ENCODE assay signal across 1 cellular context in the genomic region with DNA sequence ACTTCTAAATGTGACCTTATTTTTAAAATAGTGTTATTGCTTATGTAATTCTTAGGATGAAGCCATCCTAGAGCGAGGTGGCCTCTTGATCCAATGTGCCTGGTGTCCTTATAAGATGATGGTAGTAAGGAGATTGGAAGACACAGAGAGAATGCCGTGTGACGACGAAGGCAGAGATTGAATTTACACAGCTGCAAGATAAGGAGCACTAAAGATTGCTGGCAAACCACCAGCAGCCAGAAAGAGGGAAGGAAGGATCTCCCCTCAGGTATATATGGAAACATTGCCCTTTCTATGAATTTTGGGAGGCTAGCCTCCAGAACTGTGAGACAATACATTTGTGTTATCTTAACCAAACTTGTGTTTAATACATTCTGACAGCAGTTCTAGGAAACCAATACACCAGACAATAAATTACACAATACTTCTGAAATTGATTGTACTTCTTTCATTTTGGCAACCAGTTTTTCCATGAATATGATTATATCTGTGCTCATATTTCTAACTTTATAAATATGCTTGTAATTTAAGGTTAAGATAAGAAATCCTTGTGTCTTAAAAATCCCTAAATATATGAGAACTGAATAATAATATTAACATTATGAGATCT.
TF ChIP-seq lines count a peak whose summit lies in the region.

No MANE protein-coding gene starts in this region.

TF ChIP-seq in K562, 482 proteins besides CTCF, POLR2A, EP300 and RAD21 (continued from another document and continues in another):
- peak; percentile 13; the same call in 1 of the 2 replicates for TF ChIP-seq RB1 (IDR thresholded peaks at IDR 0.05; ENCODE audit: low read depth)
- TF ChIP-seq CBX5 (IDR thresholded peaks at IDR 0.05; ENCODE audit: borderline replicate concordance, low read depth) = no peak
- TF ChIP-seq, protein P1, sequence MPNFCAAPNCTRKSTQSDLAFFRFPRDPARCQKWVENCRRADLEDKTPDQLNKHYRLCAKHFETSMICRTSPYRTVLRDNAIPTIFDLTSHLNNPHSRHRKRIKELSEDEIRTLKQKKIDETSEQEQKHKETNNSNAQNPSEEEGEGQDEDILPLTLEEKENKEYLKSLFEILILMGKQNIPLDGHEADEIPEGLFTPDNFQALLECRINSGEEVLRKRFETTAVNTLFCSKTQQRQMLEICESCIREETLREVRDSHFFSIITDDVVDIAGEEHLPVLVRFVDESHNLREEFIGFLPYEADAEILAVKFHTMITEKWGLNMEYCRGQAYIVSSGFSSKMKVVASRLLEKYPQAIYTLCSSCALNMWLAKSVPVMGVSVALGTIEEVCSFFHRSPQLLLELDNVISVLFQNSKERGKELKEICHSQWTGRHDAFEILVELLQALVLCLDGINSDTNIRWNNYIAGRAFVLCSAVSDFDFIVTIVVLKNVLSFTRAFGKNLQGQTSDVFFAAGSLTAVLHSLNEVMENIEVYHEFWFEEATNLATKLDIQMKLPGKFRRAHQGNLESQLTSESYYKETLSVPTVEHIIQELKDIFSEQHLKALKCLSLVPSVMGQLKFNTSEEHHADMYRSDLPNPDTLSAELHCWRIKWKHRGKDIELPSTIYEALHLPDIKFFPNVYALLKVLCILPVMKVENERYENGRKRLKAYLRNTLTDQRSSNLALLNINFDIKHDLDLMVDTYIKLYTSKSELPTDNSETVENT (CRISPR knock-in tag; IDR thresholded peaks at IDR 0.05) = no peak
- TF ChIP-seq, protein P2, sequence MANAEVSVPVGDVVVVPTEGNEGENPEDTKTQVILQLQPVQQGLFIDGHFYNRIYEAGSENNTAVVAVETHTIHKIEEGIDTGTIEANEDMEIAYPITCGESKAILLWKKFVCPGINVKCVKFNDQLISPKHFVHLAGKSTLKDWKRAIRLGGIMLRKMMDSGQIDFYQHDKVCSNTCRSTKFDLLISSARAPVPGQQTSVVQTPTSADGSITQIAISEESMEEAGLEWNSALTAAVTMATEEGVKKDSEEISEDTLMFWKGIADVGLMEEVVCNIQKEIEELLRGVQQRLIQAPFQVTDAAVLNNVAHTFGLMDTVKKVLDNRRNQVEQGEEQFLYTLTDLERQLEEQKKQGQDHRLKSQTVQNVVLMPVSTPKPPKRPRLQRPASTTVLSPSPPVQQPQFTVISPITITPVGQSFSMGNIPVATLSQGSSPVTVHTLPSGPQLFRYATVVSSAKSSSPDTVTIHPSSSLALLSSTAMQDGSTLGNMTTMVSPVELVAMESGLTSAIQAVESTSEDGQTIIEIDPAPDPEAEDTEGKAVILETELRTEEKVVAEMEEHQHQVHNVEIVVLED (CRISPR knock-in tag; IDR thresholded peaks at IDR 0.05) = peak; percentile 28; the same call in 1 of the 2 replicates
- TF ChIP-seq CBFA2T3 (IDR thresholded peaks at IDR 0.05) = peak; percentile 69
- TF ChIP-seq ZNF23 (CRISPR knock-in tag; IDR thresholded peaks at IDR 0.05) = no peak
- peak; percentile 70; the same call in 1 of the 2 replicates for TF ChIP-seq PYGO2 (tag; IDR thresholded peaks at IDR 0.05)
- peak; percentile 41; the same call in 1 of the 2 replicates for TF ChIP-seq PHF21A (IDR thresholded peaks at IDR 0.05; ENCODE audit: borderline replicate concordance, low read depth)
- no peak for TF ChIP-seq SIX5 (IDR thresholded peaks at IDR 0.05; ENCODE audit: borderline replicate concordance in 1 of 2, insufficient read depth in 1 of 2, low read depth in 1 of 2, low read length in 2 of 2)
- no peak for TF ChIP-seq GTF2A2 (tag; IDR thresholded peaks at IDR 0.05)
- TF ChIP-seq BDP1 (IDR thresholded peaks at IDR 0.05; ENCODE audit: insufficient read depth, insufficient read length) = no peak
- TF ChIP-seq, protein P3, sequence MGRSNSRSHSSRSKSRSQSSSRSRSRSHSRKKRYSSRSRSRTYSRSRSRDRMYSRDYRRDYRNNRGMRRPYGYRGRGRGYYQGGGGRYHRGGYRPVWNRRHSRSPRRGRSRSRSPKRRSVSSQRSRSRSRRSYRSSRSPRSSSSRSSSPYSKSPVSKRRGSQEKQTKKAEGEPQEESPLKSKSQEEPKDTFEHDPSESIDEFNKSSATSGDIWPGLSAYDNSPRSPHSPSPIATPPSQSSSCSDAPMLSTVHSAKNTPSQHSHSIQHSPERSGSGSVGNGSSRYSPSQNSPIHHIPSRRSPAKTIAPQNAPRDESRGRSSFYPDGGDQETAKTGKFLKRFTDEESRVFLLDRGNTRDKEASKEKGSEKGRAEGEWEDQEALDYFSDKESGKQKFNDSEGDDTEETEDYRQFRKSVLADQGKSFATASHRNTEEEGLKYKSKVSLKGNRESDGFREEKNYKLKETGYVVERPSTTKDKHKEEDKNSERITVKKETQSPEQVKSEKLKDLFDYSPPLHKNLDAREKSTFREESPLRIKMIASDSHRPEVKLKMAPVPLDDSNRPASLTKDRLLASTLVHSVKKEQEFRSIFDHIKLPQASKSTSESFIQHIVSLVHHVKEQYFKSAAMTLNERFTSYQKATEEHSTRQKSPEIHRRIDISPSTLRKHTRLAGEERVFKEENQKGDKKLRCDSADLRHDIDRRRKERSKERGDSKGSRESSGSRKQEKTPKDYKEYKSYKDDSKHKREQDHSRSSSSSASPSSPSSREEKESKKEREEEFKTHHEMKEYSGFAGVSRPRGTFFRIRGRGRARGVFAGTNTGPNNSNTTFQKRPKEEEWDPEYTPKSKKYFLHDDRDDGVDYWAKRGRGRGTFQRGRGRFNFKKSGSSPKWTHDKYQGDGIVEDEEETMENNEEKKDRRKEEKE (IDR thresholded peaks at IDR 0.05; ENCODE audit: borderline replicate concordance in 1 of 2, control insufficient read depth in 1 of 2, low read depth in 2 of 2, low read length in 1 of 2) = no peak
- TF ChIP-seq, protein P4, sequence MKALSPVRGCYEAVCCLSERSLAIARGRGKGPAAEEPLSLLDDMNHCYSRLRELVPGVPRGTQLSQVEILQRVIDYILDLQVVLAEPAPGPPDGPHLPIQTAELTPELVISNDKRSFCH (CRISPR knock-in tag; IDR thresholded peaks at IDR 0.05) = no peak
- TF ChIP-seq, protein P4 (tag; IDR thresholded peaks at IDR 0.05) = peak; percentile 15; the same call in 1 of the 2 replicates
- TF ChIP-seq, protein P5, sequence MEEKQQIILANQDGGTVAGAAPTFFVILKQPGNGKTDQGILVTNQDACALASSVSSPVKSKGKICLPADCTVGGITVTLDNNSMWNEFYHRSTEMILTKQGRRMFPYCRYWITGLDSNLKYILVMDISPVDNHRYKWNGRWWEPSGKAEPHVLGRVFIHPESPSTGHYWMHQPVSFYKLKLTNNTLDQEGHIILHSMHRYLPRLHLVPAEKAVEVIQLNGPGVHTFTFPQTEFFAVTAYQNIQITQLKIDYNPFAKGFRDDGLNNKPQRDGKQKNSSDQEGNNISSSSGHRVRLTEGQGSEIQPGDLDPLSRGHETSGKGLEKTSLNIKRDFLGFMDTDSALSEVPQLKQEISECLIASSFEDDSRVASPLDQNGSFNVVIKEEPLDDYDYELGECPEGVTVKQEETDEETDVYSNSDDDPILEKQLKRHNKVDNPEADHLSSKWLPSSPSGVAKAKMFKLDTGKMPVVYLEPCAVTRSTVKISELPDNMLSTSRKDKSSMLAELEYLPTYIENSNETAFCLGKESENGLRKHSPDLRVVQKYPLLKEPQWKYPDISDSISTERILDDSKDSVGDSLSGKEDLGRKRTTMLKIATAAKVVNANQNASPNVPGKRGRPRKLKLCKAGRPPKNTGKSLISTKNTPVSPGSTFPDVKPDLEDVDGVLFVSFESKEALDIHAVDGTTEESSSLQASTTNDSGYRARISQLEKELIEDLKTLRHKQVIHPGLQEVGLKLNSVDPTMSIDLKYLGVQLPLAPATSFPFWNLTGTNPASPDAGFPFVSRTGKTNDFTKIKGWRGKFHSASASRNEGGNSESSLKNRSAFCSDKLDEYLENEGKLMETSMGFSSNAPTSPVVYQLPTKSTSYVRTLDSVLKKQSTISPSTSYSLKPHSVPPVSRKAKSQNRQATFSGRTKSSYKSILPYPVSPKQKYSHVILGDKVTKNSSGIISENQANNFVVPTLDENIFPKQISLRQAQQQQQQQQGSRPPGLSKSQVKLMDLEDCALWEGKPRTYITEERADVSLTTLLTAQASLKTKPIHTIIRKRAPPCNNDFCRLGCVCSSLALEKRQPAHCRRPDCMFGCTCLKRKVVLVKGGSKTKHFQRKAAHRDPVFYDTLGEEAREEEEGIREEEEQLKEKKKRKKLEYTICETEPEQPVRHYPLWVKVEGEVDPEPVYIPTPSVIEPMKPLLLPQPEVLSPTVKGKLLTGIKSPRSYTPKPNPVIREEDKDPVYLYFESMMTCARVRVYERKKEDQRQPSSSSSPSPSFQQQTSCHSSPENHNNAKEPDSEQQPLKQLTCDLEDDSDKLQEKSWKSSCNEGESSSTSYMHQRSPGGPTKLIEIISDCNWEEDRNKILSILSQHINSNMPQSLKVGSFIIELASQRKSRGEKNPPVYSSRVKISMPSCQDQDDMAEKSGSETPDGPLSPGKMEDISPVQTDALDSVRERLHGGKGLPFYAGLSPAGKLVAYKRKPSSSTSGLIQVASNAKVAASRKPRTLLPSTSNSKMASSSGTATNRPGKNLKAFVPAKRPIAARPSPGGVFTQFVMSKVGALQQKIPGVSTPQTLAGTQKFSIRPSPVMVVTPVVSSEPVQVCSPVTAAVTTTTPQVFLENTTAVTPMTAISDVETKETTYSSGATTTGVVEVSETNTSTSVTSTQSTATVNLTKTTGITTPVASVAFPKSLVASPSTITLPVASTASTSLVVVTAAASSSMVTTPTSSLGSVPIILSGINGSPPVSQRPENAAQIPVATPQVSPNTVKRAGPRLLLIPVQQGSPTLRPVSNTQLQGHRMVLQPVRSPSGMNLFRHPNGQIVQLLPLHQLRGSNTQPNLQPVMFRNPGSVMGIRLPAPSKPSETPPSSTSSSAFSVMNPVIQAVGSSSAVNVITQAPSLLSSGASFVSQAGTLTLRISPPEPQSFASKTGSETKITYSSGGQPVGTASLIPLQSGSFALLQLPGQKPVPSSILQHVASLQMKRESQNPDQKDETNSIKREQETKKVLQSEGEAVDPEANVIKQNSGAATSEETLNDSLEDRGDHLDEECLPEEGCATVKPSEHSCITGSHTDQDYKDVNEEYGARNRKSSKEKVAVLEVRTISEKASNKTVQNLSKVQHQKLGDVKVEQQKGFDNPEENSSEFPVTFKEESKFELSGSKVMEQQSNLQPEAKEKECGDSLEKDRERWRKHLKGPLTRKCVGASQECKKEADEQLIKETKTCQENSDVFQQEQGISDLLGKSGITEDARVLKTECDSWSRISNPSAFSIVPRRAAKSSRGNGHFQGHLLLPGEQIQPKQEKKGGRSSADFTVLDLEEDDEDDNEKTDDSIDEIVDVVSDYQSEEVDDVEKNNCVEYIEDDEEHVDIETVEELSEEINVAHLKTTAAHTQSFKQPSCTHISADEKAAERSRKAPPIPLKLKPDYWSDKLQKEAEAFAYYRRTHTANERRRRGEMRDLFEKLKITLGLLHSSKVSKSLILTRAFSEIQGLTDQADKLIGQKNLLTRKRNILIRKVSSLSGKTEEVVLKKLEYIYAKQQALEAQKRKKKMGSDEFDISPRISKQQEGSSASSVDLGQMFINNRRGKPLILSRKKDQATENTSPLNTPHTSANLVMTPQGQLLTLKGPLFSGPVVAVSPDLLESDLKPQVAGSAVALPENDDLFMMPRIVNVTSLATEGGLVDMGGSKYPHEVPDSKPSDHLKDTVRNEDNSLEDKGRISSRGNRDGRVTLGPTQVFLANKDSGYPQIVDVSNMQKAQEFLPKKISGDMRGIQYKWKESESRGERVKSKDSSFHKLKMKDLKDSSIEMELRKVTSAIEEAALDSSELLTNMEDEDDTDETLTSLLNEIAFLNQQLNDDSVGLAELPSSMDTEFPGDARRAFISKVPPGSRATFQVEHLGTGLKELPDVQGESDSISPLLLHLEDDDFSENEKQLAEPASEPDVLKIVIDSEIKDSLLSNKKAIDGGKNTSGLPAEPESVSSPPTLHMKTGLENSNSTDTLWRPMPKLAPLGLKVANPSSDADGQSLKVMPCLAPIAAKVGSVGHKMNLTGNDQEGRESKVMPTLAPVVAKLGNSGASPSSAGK (IDR thresholded peaks at IDR 0.05) = no peak
- no peak for TF ChIP-seq ZNF232 (CRISPR knock-in tag; IDR thresholded peaks at IDR 0.05)
- TF ChIP-seq, protein P6, sequence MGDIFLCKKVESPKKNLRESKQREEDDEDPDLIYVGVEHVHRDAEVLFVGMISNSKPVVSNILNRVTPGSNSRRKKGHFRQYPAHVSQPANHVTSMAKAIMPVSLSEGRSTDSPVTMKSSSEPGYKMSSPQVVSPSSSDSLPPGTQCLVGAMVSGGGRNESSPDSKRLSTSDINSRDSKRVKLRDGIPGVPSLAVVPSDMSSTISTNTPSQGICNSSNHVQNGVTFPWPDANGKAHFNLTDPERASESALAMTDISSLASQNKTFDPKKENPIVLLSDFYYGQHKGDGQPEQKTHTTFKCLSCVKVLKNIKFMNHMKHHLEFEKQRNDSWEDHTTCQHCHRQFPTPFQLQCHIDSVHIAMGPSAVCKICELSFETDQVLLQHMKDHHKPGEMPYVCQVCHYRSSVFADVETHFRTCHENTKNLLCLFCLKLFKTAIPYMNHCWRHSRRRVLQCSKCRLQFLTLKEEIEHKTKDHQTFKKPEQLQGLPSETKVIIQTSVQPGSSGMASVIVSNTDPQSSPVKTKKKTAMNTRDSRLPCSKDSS (IDR thresholded peaks at IDR 0.05; ENCODE audit: low read depth, partially characterized antibody) = no peak
- TF ChIP-seq, protein P7, sequence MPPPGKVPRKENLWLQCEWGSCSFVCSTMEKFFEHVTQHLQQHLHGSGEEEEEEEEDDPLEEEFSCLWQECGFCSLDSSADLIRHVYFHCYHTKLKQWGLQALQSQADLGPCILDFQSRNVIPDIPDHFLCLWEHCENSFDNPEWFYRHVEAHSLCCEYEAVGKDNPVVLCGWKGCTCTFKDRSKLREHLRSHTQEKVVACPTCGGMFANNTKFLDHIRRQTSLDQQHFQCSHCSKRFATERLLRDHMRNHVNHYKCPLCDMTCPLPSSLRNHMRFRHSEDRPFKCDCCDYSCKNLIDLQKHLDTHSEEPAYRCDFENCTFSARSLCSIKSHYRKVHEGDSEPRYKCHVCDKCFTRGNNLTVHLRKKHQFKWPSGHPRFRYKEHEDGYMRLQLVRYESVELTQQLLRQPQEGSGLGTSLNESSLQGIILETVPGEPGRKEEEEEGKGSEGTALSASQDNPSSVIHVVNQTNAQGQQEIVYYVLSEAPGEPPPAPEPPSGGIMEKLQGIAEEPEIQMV (tag; conservative IDR thresholded peaks at IDR 0.05; ENCODE audit: low read depth) = no peak
- TF ChIP-seq POLR2H (tag; IDR thresholded peaks at IDR 0.05; ENCODE audit: low read depth) = no peak
- no peak for TF ChIP-seq ETS2 (tag; IDR thresholded peaks at IDR 0.05; ENCODE audit: borderline replicate concordance, poor library complexity, severe bottlenecking)
- TF ChIP-seq SMAD2 (IDR thresholded peaks at IDR 0.05; ENCODE audit: low read depth, low read length) = no peak
- no peak for TF ChIP-seq THRAP3 (IDR thresholded peaks at IDR 0.05; ENCODE audit: borderline replicate concordance)
- no peak for TF ChIP-seq ATF7 (IDR thresholded peaks at IDR 0.05)
- TF ChIP-seq, protein P8, sequence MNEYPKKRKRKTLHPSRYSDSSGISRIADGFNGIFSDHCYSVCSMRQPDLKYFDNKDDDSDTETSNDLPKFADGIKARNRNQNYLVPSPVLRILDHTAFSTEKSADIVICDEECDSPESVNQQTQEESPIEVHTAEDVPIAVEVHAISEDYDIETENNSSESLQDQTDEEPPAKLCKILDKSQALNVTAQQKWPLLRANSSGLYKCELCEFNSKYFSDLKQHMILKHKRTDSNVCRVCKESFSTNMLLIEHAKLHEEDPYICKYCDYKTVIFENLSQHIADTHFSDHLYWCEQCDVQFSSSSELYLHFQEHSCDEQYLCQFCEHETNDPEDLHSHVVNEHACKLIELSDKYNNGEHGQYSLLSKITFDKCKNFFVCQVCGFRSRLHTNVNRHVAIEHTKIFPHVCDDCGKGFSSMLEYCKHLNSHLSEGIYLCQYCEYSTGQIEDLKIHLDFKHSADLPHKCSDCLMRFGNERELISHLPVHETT (CRISPR knock-in tag; conservative IDR thresholded peaks at IDR 0.05 in 1 of 2, IDR thresholded peaks at IDR 0.05 in 1 of 2) = no peak
- TF ChIP-seq ESRRB (CRISPR knock-in tag; IDR thresholded peaks at IDR 0.05; ENCODE audit: borderline replicate concordance) = no peak
- TF ChIP-seq PHF8 (IDR thresholded peaks at IDR 0.05; ENCODE audit: borderline replicate concordance, low read length) = no peak
- TF ChIP-seq ZNF212 (CRISPR knock-in tag; IDR thresholded peaks at IDR 0.05) = peak; percentile 56; the same call in 1 of the 2 replicates
- TF ChIP-seq HEY1 (CRISPR knock-in tag; IDR thresholded peaks at IDR 0.05; ENCODE audit: borderline replicate concordance) = no peak
